In genomic region chr4:4788573-4788972, GRCh38 we compare ENCODE assay signal across 24 cellular contexts.
DNase-seq lines count a peak whose midpoint lies in the region; ATAC-seq, FAIRE-seq and TF ChIP-seq lines count a peak whose summit lies in the region.
"Had no signal": no experiment of that assay in that cellular context is flagged by ENCODE, and none has a peak within 500 bp of the region (broad histone marks: within the 10 kb centered on the region; RNA-seq: fewer than 3 reads in every experiment).

No MANE protein-coding gene starts in this region.

- H3K27me3 ChIP-seq in HepG2 (ENCODE audit: control insufficient read depth in 1 of 2, insufficient read depth in 2 of 2, low read length in 2 of 2) (no peaks in the 10 kb centered on the region), right lobe of liver (no peaks in the 10 kb centered on the region)
- H3K27me3 ChIP-seq: BE2C had no signal

- CTCF ChIA-PET in HepG2 (lab: Yijun Ruan, JAX; ENCODE audit: low intra/inter-chr PET ratio, low total read pairs) (no interaction called here), OCI-LY7 (lab: Charles Lee; ENCODE audit: unreplicated experiment) (no interaction called here)

- TF ChIP-seq EP300 in HepG2 (IDR thresholded peaks at IDR 0.05; ENCODE audit: low read depth in 2 of 2, low read length in 2 of 2) (no peak), HepG2 (CRISPR knock-in tag; IDR thresholded peaks at IDR 0.05; ENCODE audit: borderline replicate concordance) (no peak)

- in situ Hi-C loops in HepG2 (cut with HindIII; ENCODE audit: extremely low pct_ligation_motif_present, low pct_unique_long_range_greater_than_20kb): no loop called here

- H3K9ac ChIP-seq in HepG2 (ENCODE audit: insufficient read depth, low read depth, low read length): no peak overlapping the region
- H3K9ac ChIP-seq: GM23248 had no signal

- ATAC-seq in HepG2 (no peak), right lobe of liver (no peak)
- ATAC-seq: A549 had no signal

- H3K4me3 ChIP-seq in HepG2 (replicated peaks in 1 of 3; ENCODE audit: insufficient read depth in 1 of 3, low read depth in 2 of 3, low read length in 3 of 3) (no peak overlapping the region), right lobe of liver (no peak overlapping the region), OCI-LY7 (ENCODE audit: low read depth, low read length, poor library complexity, severe bottlenecking) (no peak overlapping the region)
- H3K4me3 ChIP-seq: A549, GM23248 had no signal

- no peak for FAIRE-seq in HepG2 (lab: Jason Lieb, UNC)
- FAIRE-seq: A549, D721Med, G401.6, GM19239, H1 had no signal

- TF ChIP-seq POLR2A in HepG2 (IDR thresholded peaks at IDR 0.05; ENCODE audit: insufficient read depth in 1 of 2, low read depth in 2 of 2, low read length in 2 of 2) (no peak), right lobe of liver (IDR thresholded peaks at IDR 0.05) (no peak)

- BruUV-seq in HepG2 (replicated peaks; lab: Mats Ljungman, UMichigan) (no TSS peak), OCI-LY7 (replicated peaks; lab: Mats Ljungman, UMichigan) (no TSS peak)

- H3K4me1 ChIP-seq in HepG2 (ENCODE audit: insufficient read depth, low read length): peaks cover 8% of the 10 kb centered on the region
- no peaks in the 10 kb centered on the region for H3K4me1 ChIP-seq in right lobe of liver
- no peaks in the 10 kb centered on the region for H3K4me1 ChIP-seq in OCI-LY7 (ENCODE audit: insufficient read depth, low read length, poor library complexity, severe bottlenecking)
- H3K4me1 ChIP-seq: A549 had no signal

- H2AFZ ChIP-seq in HepG2 (ENCODE audit: low read length) (no peak overlapping the region), OCI-LY7 (ENCODE audit: low read length) (no peak overlapping the region)
- H2AFZ ChIP-seq: GM23248 had no signal

- H3K9me3 ChIP-seq in HepG2 (ENCODE audit: low read length) (peaks cover 22% of the 10 kb centered on the region), right lobe of liver (peaks cover 0 to 7% (median 0%) of the 10 kb centered on the region in 4 donors), OCI-LY7 (ENCODE audit: low read length) (peaks cover 16% of the 10 kb centered on the region)
- H3K9me3 ChIP-seq: BE2C had no signal

- TF ChIP-seq RAD21 in HepG2 (CRISPR knock-in tag; IDR thresholded peaks at IDR 0.05): no peak

- H3K9me2 ChIP-seq in OCI-LY7 (ENCODE audit: insufficient read depth, low read length): no peaks in the 10 kb centered on the region

- DNase-seq in HepG2 (ENCODE audit: low spot score): no peak
- DNase-seq in right lobe of liver: no peak
- DNase-seq in OCI-LY7 (ENCODE audit: low spot score): peak; percentile 13
- DNase-seq in mesenteric fat pad (ENCODE audit: low spot score): peak; percentile 65
- DNase-seq in epidermal melanocyte (ENCODE audit: insufficient read length, low spot score): no peak
- no peak for DNase-seq in UCSD-AML1 (lab: John Stamatoyannopoulos, UW; ENCODE audit: unreplicated experiment)
- DNase-seq in NCI-H2029 (lab: John Stamatoyannopoulos, UW): no peak
- DNase-seq: 8988T; ACHN; AML-193; BE2C; CD4-positive, alpha-beta T cell; CD8-positive, alpha-beta memory T cell; DMS 273 treated with DMSO at 0.1 percent for 48 hours; DND-41; GM23248; H7; HCEC 1CT had no signal

- TF ChIP-seq CTCF in HepG2 (CRISPR knock-in tag; IDR thresholded peaks at IDR 0.05) (no peak), right lobe of liver (IDR thresholded peaks at IDR 0.05) (no peak), OCI-LY7 (conservative IDR thresholded peaks at IDR 0.05; ENCODE audit: low read length) (no peak)

- H3K79me2 ChIP-seq in HepG2 (ENCODE audit: insufficient read depth, low read length) (no peaks in the 10 kb centered on the region), OCI-LY7 (ENCODE audit: insufficient read depth, low read depth, low read length) (no peaks in the 10 kb centered on the region)

- H3K4me2 ChIP-seq in HepG2 (ENCODE audit: low read depth, low read length): no peak overlapping the region
- H3K4me2 ChIP-seq in OCI-LY7 (ENCODE audit: low read length): no peak overlapping the region
- H3K4me2 ChIP-seq: A549 had no signal

- intact Hi-C loops in HepG2 (cut with micrococcal nuclease; ENCODE audit: unreplicated experiment): no loop called here
- intact Hi-C loops in right lobe of liver (cut with DNase I): no loop called here
- intact Hi-C loops in OCI-LY7 (cut with micrococcal nuclease; ENCODE audit: unreplicated experiment): no loop called here

- H4K20me1 ChIP-seq in HepG2 (ENCODE audit: insufficient read depth, low read length) (no peaks in the 10 kb centered on the region), OCI-LY7 (ENCODE audit: insufficient read depth, low read length) (no peaks in the 10 kb centered on the region)

- H3K36me3 ChIP-seq in HepG2 (replicated peaks in 1 of 2; ENCODE audit: control insufficient read depth in 1 of 2, insufficient read depth in 2 of 2, low read length in 2 of 2): no peaks in the 10 kb centered on the region
- H3K36me3 ChIP-seq in right lobe of liver: no peaks in the 10 kb centered on the region
- H3K36me3 ChIP-seq in OCI-LY7 (ENCODE audit: insufficient read depth, low read length): no peaks in the 10 kb centered on the region
- H3K36me3 ChIP-seq: BE2C had no signal

- H3K27ac ChIP-seq in HepG2 (ENCODE audit: extremely low read length, insufficient read depth, low read length): no peak overlapping the region
- no peak overlapping the region for H3K27ac ChIP-seq in right lobe of liver
- no peak overlapping the region for H3K27ac ChIP-seq in OCI-LY7 (ENCODE audit: low read depth, low read length, poor library complexity, severe bottlenecking)
- H3K27ac ChIP-seq: A549, C4-2B, GM23248 had no signal

- POLR2A ChIA-PET in HepG2 (lab: Yijun Ruan, JAX) (no interaction called here), OCI-LY7 (lab: Charles Lee) (no interaction called here)

TF ChIP-seq in HepG2, 621 proteins besides CTCF, POLR2A, EP300 and RAD21 (continues in another document):
- TF ChIP-seq, protein P1, sequence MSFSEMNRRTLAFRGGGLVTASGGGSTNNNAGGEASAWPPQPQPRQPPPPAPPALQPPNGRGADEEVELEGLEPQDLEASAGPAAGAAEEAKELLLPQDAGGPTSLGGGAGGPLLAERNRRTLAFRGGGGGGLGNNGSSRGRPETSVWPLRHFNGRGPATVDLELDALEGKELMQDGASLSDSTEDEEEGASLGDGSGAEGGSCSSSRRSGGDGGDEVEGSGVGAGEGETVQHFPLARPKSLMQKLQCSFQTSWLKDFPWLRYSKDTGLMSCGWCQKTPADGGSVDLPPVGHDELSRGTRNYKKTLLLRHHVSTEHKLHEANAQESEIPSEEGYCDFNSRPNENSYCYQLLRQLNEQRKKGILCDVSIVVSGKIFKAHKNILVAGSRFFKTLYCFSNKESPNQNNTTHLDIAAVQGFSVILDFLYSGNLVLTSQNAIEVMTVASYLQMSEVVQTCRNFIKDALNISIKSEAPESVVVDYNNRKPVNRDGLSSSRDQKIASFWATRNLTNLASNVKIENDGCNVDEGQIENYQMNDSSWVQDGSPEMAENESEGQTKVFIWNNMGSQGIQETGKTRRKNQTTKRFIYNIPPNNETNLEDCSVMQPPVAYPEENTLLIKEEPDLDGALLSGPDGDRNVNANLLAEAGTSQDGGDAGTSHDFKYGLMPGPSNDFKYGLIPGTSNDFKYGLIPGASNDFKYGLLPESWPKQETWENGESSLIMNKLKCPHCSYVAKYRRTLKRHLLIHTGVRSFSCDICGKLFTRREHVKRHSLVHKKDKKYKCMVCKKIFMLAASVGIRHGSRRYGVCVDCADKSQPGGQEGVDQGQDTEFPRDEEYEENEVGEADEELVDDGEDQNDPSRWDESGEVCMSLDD (CRISPR knock-in tag; IDR thresholded peaks at IDR 0.05; ENCODE audit: borderline replicate concordance): no peak
- TF ChIP-seq, protein P2, sequence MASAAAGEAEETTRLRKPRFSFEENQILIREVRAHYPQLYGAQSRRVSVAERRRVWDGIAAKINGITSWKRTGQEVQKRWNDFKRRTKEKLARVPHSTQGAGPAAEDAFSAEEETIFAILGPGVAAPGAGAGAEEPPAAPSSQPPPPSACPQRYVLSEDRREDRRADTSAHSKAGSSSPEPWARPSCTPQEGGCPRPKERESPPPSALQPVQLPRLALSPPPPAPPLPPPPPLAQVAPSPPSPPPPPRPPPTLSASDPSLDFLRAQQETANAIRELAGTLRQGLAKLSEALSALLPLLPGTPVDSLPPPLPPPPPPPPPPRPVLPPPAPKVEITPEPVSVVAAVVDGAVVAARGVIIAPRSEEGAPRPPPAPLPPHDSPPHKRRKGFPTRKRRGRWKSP (CRISPR knock-in tag; IDR thresholded peaks at IDR 0.05): no peak
- TF ChIP-seq CBX5 (CRISPR knock-in tag; IDR thresholded peaks at IDR 0.05; ENCODE audit: borderline replicate concordance) (0 out of 2 replicates have a peak, but pooled peaks have one; percentile 35), TFE3 (CRISPR knock-in tag; IDR thresholded peaks at IDR 0.05) (no peak), ZNF280B (CRISPR knock-in tag; IDR thresholded peaks at IDR 0.05; ENCODE audit: borderline replicate concordance) (peak; percentile 59; the same call in 1 of the 2 replicates)

Comparison
In these comparisons a context has a peak if more than half of its experiments do, and no peak if none do; other contexts are left out.
1. DNase-seq: peak in OCI-LY7 (single experiment) and mesenteric fat pad (single experiment); none in HepG2 (single experiment), right lobe of liver (0 of 3), epidermal melanocyte (single experiment), UCSD-AML1 (single experiment) and NCI-H2029 (single experiment).